Comparison of ENCODE assay signal across 8 cellular contexts in the genomic region with DNA sequence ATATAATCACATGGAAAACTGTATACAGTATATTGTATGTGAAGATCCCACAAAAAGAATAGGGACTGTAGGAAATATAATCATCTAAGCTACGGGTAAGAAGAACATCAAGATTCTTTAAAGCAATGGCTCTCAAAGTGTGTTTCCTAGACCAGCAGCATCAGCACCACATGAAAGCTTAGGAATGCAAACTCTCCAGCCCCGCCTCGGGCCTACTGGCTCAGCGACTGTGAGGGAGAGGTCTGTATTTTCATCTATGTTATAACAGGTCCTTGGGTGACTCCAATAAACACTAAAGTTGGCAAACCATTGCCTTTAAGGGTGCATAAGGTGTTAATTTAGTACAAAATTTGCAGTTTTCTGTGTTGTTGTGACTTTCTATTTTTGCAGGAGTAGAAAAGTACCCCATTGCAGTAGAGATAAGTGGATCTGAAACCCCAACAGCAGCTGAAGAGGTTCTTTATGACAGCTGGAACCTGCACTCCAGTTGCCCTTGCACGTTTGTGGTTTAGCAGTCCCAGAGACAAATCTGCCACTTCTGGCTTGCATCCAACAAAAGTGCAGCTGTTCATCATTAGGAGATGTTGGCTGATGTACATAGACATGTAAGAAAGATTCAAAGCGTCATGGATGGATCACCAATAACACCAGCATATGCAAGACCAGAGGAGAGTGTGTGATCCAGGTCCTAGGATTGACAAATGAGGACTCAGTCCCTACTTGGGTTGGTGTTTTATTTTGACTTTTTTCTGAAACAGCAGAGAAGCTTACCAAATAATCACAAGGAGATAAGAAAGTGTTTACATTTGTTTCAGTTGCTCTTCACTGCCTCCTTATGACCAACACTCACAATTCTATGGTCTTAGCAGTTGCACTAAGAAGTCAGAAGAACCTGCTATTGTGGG. TPM values are rescaled to one million over a fixed set of nuclear protein-coding genes. Genes with fewer than 3 reads are reported as not detected.
DNase-seq lines count a peak whose midpoint lies in the region; ATAC-seq and TF ChIP-seq lines count a peak whose summit lies in the region.

No MANE protein-coding gene starts in this region.

- H3K36me3 Mint-ChIP-seq in activated CD4-positive, alpha-beta T cell treated with anti-CD3 and anti-CD28 coated beads, Interleukin-2, amount 10 ng/mL, durations not matched to agents 7 days and 5 days (ENCODE audit: low read depth): peaks cover 8% of the 10 kb centered on the region
- no peaks in the 10 kb centered on the region for H3K36me3 Mint-ChIP-seq in chondrocyte (ENCODE audit: low read depth)

- peaks cover 18% of the 10 kb centered on the region for H3K4me1 Mint-ChIP-seq in activated CD4-positive, alpha-beta T cell treated with anti-CD3 and anti-CD28 coated beads, Interleukin-2, amount 10 ng/mL, durations not matched to agents 7 days and 5 days
- peaks cover 4% of the 10 kb centered on the region for H3K4me1 Mint-ChIP-seq in chondrocyte (ENCODE audit: low read depth)

- no peak overlapping the region for H3K4me3 Mint-ChIP-seq in activated CD4-positive, alpha-beta T cell treated with anti-CD3 and anti-CD28 coated beads, Interleukin-2, amount 10 ng/mL, durations not matched to agents 7 days and 5 days
- H3K4me3 Mint-ChIP-seq in chondrocyte (ENCODE audit: unreplicated experiment): no peak overlapping the region

- no peaks in the 10 kb centered on the region for H3K27me3 Mint-ChIP-seq in activated CD4-positive, alpha-beta T cell treated with anti-CD3 and anti-CD28 coated beads, Interleukin-2, amount 10 ng/mL, durations not matched to agents 7 days and 5 days
- H3K27me3 Mint-ChIP-seq in chondrocyte (ENCODE audit: low read depth): peaks cover 3% of the 10 kb centered on the region

- CTCF ChIA-PET in activated CD4-positive, alpha-beta T cell treated with anti-CD3 and anti-CD28 coated beads, Interleukin-2, amount 10 ng/mL, durations not matched to agents 7 days and 5 days (lab: Charles Lee): interaction anchor here (0.6 to 1.6 kb wide), 4 partner anchors 11 to 152 kb away, joined by 3 to 4 read pairs (median 4); a partner anchor contains a TSS

- TF ChIP-seq CTCF in chondrocyte (IDR thresholded peaks at IDR 0.05): peak; percentile 28

- peaks cover 7% of the 10 kb centered on the region for H3K9me3 Mint-ChIP-seq in activated CD4-positive, alpha-beta T cell treated with anti-CD3 and anti-CD28 coated beads, Interleukin-2, amount 10 ng/mL, durations not matched to agents 7 days and 5 days
- peaks cover 15% of the 10 kb centered on the region for H3K9me3 Mint-ChIP-seq in chondrocyte (ENCODE audit: low read depth)

- ATAC-seq in HG02798 (IDR thresholded peaks at IDR 0.05; ENCODE audit: poor library complexity, unreplicated experiment): peak; percentile 90

- POLR2A ChIA-PET in activated CD4-positive, alpha-beta T cell treated with anti-CD3 and anti-CD28 coated beads, Interleukin-2, amount 10 ng/mL, durations not matched to agents 7 days and 5 days (lab: Charles Lee): interaction anchor here (0.6 kb wide), 1 partner anchor 109 kb away, joined by 3 read pairs; no protein-coding TSS in a partner anchor

- no peak overlapping the region for H3K27ac Mint-ChIP-seq in activated CD4-positive, alpha-beta T cell treated with anti-CD3 and anti-CD28 coated beads, Interleukin-2, amount 10 ng/mL, durations not matched to agents 7 days and 5 days
- H3K27ac Mint-ChIP-seq in chondrocyte (ENCODE audit: unreplicated experiment): no peak overlapping the region

- peak; percentile 17 for DNase-seq in activated CD4-positive, alpha-beta T cell treated with anti-CD3 and anti-CD28 coated beads for 48 hours
- DNase-seq in activated CD4-positive, alpha-beta T cell treated with anti-CD3 and anti-CD28 coated beads, Interleukin-2, amount 10 ng/mL, durations not matched to agents 7 days and 5 days: no peak
- DNase-seq in NCI-H1694 (lab: John Stamatoyannopoulos, UW) (peak; percentile 99), chondrocyte (ENCODE audit: low spot score) (no peak), amygdala (lab: John Stamatoyannopoulos, UW) (no peak), globus pallidus (ENCODE audit: low spot score) (no peak), AG08395 (ENCODE audit: low spot score) (no peak)

RNA-seq across cellular contexts. Expression of a gene that starts 15.9 kb away (rescaled TPM):
- 10 to 100 TPM; 37.6 to 40.9 TPM for total RNA-seq in activated CD4-positive, alpha-beta T cell treated with anti-CD3 and anti-CD28 coated beads, Interleukin-2, amount 10 ng/mL, durations not matched to agents 7 days and 5 days
- 40.3 to 52.3 TPM (median 47.7 TPM) in 3 replicates for total RNA-seq in chondrocyte

RNA-seq across cellular contexts. Expression of a gene that starts 42.7 kb away (rescaled TPM):
- 10 to 100 TPM; 41.0 to 42.9 TPM for total RNA-seq in activated CD4-positive, alpha-beta T cell treated with anti-CD3 and anti-CD28 coated beads, Interleukin-2, amount 10 ng/mL, durations not matched to agents 7 days and 5 days
- total RNA-seq in chondrocyte: 17.4 to 23.5 TPM (median 19.0 TPM) in 3 replicates

Comparison
In these comparisons a context has a peak if more than half of its experiments do, and no peak if none do; other contexts are left out.
1. DNase-seq: peak in activated CD4-positive, alpha-beta T cell treated with anti-CD3 and anti-CD28 coated beads for 48 hours (single experiment) and NCI-H1694 (single experiment); none in activated CD4-positive, alpha-beta T cell treated with anti-CD3 and anti-CD28 coated beads, Interleukin-2, amount 10 ng/mL, durations not matched to agents 7 days and 5 days (single experiment), chondrocyte (single experiment), amygdala (0 of 56), globus pallidus (single experiment) and AG08395 (single experiment).